In the genomic region with DNA sequence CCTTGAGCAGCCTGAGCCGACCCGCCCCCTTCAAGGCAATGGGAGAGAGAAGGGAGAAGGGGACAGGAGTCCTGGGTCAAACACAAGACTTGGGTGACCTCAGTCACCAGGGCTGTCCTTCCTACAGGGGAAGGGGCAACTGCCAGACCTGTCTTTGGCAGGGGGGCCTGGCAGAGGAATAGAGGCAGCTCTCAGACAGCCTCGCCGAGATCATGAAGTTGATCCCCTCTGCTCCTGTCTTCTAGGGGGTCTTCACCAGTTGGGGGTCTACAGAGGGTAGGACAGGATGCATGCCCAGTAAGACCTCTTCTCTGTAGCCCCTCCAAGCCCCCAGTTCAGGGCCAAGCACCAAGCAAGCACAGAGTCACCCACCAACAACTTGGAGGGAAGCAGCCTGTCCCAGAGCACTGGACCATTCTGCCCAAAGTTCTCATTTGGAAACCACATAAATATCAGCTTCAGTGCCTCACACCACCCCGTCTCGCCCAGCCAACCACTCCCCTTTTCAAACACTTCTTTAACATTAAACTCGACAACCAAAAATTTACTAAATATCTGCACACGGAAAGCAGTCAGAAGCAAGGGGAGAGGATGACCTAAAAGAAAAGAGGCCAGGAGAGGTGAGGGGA, we compare ENCODE assay signal across 2 cellular contexts.
TF ChIP-seq lines count a peak whose summit lies in the region.

No MANE protein-coding gene starts in this region.

TF ChIP-seq in GM23338, 12 proteins besides CTCF, POLR2A, EP300 and RAD21:
- TF ChIP-seq EZH2phosphoT487 (IDR thresholded peaks at IDR 0.05; ENCODE audit: unreplicated experiment) = no peak
- no peak for TF ChIP-seq ZNF114 (CRISPR knock-in tag; IDR thresholded peaks at IDR 0.05)
- no peak for TF ChIP-seq CREB1 (CRISPR knock-in tag; IDR thresholded peaks at IDR 0.05; ENCODE audit: low read depth)
- no peak for TF ChIP-seq STAT1 (IDR thresholded peaks at IDR 0.05; ENCODE audit: unreplicated experiment)
- TF ChIP-seq, protein P1, sequence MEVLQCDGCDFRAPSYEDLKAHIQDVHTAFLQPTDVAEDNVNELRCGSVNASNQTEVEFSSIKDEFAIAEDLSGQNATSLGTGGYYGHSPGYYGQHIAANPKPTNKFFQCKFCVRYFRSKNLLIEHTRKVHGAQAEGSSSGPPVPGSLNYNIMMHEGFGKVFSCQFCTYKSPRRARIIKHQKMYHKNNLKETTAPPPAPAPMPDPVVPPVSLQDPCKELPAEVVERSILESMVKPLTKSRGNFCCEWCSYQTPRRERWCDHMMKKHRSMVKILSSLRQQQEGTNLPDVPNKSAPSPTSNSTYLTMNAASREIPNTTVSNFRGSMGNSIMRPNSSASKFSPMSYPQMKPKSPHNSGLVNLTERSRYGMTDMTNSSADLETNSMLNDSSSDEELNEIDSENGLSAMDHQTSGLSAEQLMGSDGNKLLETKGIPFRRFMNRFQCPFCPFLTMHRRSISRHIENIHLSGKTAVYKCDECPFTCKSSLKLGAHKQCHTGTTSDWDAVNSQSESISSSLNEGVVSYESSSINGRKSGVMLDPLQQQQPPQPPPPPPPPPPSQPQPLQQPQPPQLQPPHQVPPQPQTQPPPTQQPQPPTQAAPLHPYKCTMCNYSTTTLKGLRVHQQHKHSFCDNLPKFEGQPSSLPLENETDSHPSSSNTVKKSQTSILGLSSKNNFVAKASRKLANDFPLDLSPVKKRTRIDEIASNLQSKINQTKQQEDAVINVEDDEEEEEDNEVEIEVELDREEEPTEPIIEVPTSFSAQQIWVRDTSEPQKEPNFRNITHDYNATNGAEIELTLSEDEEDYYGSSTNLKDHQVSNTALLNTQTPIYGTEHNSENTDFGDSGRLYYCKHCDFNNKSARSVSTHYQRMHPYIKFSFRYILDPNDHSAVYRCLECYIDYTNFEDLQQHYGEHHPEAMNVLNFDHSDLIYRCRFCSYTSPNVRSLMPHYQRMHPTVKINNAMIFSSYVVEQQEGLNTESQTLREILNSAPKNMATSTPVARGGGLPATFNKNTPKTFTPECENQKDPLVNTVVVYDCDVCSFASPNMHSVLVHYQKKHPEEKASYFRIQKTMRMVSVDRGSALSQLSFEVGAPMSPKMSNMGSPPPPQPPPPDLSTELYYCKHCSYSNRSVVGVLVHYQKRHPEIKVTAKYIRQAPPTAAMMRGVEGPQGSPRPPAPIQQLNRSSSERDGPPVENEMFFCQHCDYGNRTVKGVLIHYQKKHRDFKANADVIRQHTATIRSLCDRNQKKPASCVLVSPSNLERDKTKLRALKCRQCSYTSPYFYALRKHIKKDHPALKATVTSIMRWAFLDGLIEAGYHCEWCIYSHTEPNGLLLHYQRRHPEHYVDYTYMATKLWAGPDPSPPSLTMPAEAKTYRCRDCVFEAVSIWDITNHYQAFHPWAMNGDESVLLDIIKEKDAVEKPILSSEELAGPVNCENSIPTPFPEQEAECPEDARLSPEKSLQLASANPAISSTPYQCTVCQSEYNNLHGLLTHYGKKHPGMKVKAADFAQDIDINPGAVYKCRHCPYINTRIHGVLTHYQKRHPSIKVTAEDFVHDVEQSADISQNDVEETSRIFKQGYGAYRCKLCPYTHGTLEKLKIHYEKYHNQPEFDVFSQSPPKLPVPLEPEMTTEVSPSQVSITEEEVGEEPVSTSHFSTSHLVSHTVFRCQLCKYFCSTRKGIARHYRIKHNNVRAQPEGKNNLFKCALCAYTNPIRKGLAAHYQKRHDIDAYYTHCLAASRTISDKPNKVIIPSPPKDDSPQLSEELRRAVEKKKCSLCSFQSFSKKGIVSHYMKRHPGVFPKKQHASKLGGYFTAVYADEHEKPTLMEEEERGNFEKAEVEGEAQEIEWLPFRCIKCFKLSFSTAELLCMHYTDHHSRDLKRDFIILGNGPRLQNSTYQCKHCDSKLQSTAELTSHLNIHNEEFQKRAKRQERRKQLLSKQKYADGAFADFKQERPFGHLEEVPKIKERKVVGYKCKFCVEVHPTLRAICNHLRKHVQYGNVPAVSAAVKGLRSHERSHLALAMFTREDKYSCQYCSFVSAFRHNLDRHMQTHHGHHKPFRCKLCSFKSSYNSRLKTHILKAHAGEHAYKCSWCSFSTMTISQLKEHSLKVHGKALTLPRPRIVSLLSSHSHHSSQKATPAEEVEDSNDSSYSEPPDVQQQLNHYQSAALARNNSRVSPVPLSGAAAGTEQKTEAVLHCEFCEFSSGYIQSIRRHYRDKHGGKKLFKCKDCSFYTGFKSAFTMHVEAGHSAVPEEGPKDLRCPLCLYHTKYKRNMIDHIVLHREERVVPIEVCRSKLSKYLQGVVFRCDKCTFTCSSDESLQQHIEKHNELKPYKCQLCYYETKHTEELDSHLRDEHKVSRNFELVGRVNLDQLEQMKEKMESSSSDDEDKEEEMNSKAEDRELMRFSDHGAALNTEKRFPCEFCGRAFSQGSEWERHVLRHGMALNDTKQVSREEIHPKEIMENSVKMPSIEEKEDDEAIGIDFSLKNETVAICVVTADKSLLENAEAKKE (CRISPR knock-in tag; IDR thresholded peaks at IDR 0.05) = no peak

TF ChIP-seq in endothelial cell of umbilical vein, 7 proteins besides CTCF, POLR2A, EP300 and RAD21:
- TF ChIP-seq FOS (IDR thresholded peaks at IDR 0.05; ENCODE audit: borderline replicate concordance, insufficient read depth, low read length) (no peak), EZH2 (IDR thresholded peaks at IDR 0.05; ENCODE audit: borderline replicate concordance, low read depth, low read length, severe bottlenecking) (no peak), GATA2 (IDR thresholded peaks at IDR 0.05; ENCODE audit: insufficient read depth, insufficient read length, low read depth, low read length) (no peak), JUN (IDR thresholded peaks at IDR 0.05; ENCODE audit: borderline replicate concordance, insufficient read depth, insufficient read length, low read depth) (no peak), MYC (IDR thresholded peaks at IDR 0.05; ENCODE audit: low read depth, low read length) (no peak), POLR2AphosphoS5 (IDR thresholded peaks at IDR 0.05; ENCODE audit: insufficient read depth, low read depth, low read length) (no peak)
